In the genomic region with DNA sequence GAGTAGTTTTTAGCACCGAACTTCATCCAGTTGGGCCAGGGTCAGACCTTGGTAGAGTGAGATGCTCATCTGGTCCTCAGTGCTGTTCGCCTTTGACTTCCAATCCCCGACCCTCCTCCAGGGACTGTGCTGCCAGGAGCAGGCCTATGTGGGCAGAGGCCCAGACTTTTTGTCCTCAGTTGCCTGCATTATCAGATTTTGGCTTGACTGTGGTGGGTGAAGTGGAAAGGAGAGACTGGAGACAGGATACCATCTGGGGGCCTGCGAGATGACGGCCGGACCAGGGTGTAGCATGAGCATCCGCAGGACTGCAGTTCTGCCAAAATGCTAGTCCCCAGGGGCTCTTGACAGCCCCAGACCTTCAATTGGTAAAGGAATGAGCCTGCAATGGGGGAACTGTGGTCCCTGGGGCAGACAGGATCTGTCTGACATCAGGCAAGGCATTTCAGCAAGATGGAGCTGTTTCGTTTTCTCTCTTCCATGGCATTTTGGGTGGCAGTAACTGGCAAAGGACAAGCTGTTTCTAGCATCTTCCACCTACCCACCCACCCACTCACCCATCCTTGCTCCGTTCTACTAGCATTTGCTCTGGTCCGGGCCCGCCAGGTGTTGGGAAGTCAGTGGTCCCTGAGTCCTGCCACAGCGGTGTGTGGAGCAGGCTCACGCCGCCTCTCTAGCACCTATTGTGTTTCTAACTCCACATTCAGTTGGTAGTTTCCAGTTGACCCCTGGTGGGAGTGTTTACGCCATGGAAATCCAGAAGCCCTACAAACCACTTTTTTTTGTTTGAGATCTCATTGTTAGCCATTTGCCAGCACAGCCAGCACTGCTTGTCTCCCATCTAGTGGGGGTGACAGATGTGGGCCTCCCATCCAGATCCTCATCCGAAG, we compare ENCODE assay signal across 1 cellular context.
TF ChIP-seq lines count a peak whose summit lies in the region.

No MANE protein-coding gene starts in this region.

TF ChIP-seq in GM23338, 12 proteins besides CTCF, POLR2A, EP300 and RAD21:
- TF ChIP-seq, protein P1, sequence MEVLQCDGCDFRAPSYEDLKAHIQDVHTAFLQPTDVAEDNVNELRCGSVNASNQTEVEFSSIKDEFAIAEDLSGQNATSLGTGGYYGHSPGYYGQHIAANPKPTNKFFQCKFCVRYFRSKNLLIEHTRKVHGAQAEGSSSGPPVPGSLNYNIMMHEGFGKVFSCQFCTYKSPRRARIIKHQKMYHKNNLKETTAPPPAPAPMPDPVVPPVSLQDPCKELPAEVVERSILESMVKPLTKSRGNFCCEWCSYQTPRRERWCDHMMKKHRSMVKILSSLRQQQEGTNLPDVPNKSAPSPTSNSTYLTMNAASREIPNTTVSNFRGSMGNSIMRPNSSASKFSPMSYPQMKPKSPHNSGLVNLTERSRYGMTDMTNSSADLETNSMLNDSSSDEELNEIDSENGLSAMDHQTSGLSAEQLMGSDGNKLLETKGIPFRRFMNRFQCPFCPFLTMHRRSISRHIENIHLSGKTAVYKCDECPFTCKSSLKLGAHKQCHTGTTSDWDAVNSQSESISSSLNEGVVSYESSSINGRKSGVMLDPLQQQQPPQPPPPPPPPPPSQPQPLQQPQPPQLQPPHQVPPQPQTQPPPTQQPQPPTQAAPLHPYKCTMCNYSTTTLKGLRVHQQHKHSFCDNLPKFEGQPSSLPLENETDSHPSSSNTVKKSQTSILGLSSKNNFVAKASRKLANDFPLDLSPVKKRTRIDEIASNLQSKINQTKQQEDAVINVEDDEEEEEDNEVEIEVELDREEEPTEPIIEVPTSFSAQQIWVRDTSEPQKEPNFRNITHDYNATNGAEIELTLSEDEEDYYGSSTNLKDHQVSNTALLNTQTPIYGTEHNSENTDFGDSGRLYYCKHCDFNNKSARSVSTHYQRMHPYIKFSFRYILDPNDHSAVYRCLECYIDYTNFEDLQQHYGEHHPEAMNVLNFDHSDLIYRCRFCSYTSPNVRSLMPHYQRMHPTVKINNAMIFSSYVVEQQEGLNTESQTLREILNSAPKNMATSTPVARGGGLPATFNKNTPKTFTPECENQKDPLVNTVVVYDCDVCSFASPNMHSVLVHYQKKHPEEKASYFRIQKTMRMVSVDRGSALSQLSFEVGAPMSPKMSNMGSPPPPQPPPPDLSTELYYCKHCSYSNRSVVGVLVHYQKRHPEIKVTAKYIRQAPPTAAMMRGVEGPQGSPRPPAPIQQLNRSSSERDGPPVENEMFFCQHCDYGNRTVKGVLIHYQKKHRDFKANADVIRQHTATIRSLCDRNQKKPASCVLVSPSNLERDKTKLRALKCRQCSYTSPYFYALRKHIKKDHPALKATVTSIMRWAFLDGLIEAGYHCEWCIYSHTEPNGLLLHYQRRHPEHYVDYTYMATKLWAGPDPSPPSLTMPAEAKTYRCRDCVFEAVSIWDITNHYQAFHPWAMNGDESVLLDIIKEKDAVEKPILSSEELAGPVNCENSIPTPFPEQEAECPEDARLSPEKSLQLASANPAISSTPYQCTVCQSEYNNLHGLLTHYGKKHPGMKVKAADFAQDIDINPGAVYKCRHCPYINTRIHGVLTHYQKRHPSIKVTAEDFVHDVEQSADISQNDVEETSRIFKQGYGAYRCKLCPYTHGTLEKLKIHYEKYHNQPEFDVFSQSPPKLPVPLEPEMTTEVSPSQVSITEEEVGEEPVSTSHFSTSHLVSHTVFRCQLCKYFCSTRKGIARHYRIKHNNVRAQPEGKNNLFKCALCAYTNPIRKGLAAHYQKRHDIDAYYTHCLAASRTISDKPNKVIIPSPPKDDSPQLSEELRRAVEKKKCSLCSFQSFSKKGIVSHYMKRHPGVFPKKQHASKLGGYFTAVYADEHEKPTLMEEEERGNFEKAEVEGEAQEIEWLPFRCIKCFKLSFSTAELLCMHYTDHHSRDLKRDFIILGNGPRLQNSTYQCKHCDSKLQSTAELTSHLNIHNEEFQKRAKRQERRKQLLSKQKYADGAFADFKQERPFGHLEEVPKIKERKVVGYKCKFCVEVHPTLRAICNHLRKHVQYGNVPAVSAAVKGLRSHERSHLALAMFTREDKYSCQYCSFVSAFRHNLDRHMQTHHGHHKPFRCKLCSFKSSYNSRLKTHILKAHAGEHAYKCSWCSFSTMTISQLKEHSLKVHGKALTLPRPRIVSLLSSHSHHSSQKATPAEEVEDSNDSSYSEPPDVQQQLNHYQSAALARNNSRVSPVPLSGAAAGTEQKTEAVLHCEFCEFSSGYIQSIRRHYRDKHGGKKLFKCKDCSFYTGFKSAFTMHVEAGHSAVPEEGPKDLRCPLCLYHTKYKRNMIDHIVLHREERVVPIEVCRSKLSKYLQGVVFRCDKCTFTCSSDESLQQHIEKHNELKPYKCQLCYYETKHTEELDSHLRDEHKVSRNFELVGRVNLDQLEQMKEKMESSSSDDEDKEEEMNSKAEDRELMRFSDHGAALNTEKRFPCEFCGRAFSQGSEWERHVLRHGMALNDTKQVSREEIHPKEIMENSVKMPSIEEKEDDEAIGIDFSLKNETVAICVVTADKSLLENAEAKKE (CRISPR knock-in tag; IDR thresholded peaks at IDR 0.05), result no peak
- TF ChIP-seq ZNF331 (CRISPR knock-in tag; IDR thresholded peaks at IDR 0.05; ENCODE audit: low read depth) (no peak), ZNF114 (CRISPR knock-in tag; IDR thresholded peaks at IDR 0.05) (no peak), CREB1 (CRISPR knock-in tag; IDR thresholded peaks at IDR 0.05; ENCODE audit: low read depth) (no peak), EZH2phosphoT487 (IDR thresholded peaks at IDR 0.05; ENCODE audit: unreplicated experiment) (no peak), EZH2 (IDR thresholded peaks at IDR 0.05; ENCODE audit: low read depth, unreplicated experiment) (no peak), NANOG (IDR thresholded peaks at IDR 0.05; ENCODE audit: borderline replicate concordance) (no peak)
- TF ChIP-seq, protein P2, sequence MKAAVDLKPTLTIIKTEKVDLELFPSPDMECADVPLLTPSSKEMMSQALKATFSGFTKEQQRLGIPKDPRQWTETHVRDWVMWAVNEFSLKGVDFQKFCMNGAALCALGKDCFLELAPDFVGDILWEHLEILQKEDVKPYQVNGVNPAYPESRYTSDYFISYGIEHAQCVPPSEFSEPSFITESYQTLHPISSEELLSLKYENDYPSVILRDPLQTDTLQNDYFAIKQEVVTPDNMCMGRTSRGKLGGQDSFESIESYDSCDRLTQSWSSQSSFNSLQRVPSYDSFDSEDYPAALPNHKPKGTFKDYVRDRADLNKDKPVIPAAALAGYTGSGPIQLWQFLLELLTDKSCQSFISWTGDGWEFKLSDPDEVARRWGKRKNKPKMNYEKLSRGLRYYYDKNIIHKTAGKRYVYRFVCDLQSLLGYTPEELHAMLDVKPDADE (IDR thresholded peaks at IDR 0.05), result no peak
- TF ChIP-seq, protein P3, sequence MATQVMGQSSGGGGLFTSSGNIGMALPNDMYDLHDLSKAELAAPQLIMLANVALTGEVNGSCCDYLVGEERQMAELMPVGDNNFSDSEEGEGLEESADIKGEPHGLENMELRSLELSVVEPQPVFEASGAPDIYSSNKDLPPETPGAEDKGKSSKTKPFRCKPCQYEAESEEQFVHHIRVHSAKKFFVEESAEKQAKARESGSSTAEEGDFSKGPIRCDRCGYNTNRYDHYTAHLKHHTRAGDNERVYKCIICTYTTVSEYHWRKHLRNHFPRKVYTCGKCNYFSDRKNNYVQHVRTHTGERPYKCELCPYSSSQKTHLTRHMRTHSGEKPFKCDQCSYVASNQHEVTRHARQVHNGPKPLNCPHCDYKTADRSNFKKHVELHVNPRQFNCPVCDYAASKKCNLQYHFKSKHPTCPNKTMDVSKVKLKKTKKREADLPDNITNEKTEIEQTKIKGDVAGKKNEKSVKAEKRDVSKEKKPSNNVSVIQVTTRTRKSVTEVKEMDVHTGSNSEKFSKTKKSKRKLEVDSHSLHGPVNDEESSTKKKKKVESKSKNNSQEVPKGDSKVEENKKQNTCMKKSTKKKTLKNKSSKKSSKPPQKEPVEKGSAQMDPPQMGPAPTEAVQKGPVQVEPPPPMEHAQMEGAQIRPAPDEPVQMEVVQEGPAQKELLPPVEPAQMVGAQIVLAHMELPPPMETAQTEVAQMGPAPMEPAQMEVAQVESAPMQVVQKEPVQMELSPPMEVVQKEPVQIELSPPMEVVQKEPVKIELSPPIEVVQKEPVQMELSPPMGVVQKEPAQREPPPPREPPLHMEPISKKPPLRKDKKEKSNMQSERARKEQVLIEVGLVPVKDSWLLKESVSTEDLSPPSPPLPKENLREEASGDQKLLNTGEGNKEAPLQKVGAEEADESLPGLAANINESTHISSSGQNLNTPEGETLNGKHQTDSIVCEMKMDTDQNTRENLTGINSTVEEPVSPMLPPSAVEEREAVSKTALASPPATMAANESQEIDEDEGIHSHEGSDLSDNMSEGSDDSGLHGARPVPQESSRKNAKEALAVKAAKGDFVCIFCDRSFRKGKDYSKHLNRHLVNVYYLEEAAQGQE (IDR thresholded peaks at IDR 0.05; ENCODE audit: unreplicated experiment), result no peak
TF ChIP-seq in GM23338: peak in this region for 0.
